Comparison of ENCODE assay signal across 12 cellular contexts in the genomic region with DNA sequence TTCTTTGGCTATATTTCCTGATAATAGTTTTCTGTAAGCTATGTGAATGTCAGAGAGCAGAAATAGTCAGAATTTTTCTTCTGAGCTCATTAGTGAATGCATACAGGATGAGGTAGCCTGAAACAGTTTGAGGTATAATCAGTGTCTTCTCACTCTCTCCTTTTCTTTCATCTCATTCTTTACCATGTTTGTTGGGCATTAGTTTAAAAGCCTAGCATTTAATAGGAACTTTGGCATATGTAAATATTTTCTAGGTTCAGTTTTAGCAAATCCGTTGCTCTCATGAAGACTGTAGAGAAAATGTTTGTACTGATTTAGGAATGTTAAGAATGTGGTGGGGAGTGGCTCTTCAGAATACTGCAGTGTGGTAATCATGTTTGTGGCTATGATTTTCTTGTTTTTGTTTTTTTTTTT.
DNase-seq lines count a peak whose midpoint lies in the region; ATAC-seq and TF ChIP-seq lines count a peak whose summit lies in the region.
"Had no signal": no experiment of that assay in that cellular context is flagged by ENCODE, and none has a peak within 500 bp of the region (broad histone marks: within the 10 kb centered on the region; RNA-seq: fewer than 3 reads in every experiment).

No MANE protein-coding gene starts in this region.

- peaks cover 3% of the 10 kb centered on the region for H3K4me1 ChIP-seq in right cardiac atrium (ENCODE audit: control insufficient read depth, insufficient read depth, low read length)
- peaks cover 19% of the 10 kb centered on the region for H3K4me1 ChIP-seq in mammary epithelial cell (ENCODE audit: insufficient read depth, low read length)
- H3K4me1 ChIP-seq in upper lobe of left lung = peaks cover 5 to 12% (median 10%) of the 10 kb centered on the region in 4 donors
- H3K4me1 ChIP-seq: neural progenitor cell had no signal

- TF ChIP-seq POLR2A in upper lobe of left lung (IDR thresholded peaks at IDR 0.05) = no peak

- TSS peak; percentile 61 for BruUV-seq in mammary epithelial cell (replicated peaks; lab: Mats Ljungman, UMichigan)

- 33% methylated on average over 1 of the region's 1 CpG for WGBS in right cardiac atrium
- WGBS in mammary epithelial cell (ENCODE audit: low coverage, missing lambda C conversion rate) = 0% methylated on average over 1 of the region's 1 CpG
- WGBS in upper lobe of left lung, 2 donors = 21 to 31% methylated on average over 1 of the region's 1 CpG

- H3K36me3 ChIP-seq in mammary epithelial cell (ENCODE audit: insufficient read depth, low read length) (no peaks in the 10 kb centered on the region), kidney epithelial cell (ENCODE audit: control insufficient read depth, insufficient read depth, low read length) (no peaks in the 10 kb centered on the region), upper lobe of left lung (no peaks in the 10 kb centered on the region)
- H3K36me3 ChIP-seq: heart right ventricle, neural progenitor cell had no signal

- H3K9me3 ChIP-seq in right cardiac atrium (ENCODE audit: control insufficient read depth, low read length) (no peaks in the 10 kb centered on the region), mammary epithelial cell (replicated peaks; ENCODE audit: insufficient read depth, low read length) (no peaks in the 10 kb centered on the region), upper lobe of left lung (no peaks in the 10 kb centered on the region)
- H3K9me3 ChIP-seq: heart right ventricle had no signal

- H3K27ac ChIP-seq in right cardiac atrium (ENCODE audit: low read length) = no peak overlapping the region
- H3K27ac ChIP-seq in mammary epithelial cell (ENCODE audit: insufficient read depth, low read depth, low read length) = peak overlapping the region; percentile 76
- H3K27ac ChIP-seq in upper lobe of left lung = peak overlapping the region in 3 of 4 donors; percentile 2 to 32 (median 9)
- H3K27ac ChIP-seq: heart right ventricle, neural progenitor cell had no signal

- DNase-seq in Right ventricle myocardium superior (no peak), right cardiac atrium (no peak), mammary epithelial cell (peak; percentile 11), kidney epithelial cell (ENCODE audit: low read depth) (peak; percentile 45), upper lobe of left lung (no peak), NCI-H82 (lab: John Stamatoyannopoulos, UW) (no peak), 8988T (no peak), anterior cingulate cortex (lab: John Stamatoyannopoulos, UW) (no peak)
- DNase-seq: activated CD4-positive, alpha-beta memory T cell treated with anti-CD3 and anti-CD28 coated beads, Interleukin-2, amount 10 ng/mL, durations not matched to agents 7 days and 5 days; activated naive CD8-positive, alpha-beta T cell treated with anti-CD3 and anti-CD28 coated beads, Interleukin-2, amount 50 U/mL, for 24 hours; heart right ventricle had no signal

- H3K4me3 ChIP-seq in right cardiac atrium (ENCODE audit: low read length) (no peak overlapping the region), mammary epithelial cell (replicated peaks in 1 of 3; ENCODE audit: insufficient read depth in 1 of 3, low read depth in 2 of 3, low read length in 3 of 3) (no peak overlapping the region), kidney epithelial cell (ENCODE audit: low read depth, low read length) (no peak overlapping the region), upper lobe of left lung (no peak overlapping the region)
- H3K4me3 ChIP-seq: heart right ventricle, neural progenitor cell had no signal

- TF ChIP-seq EP300 in upper lobe of left lung (IDR thresholded peaks at IDR 0.05) = no peak

- H3K27me3 ChIP-seq in right cardiac atrium (ENCODE audit: control insufficient read depth, insufficient read depth) (no peaks in the 10 kb centered on the region), mammary epithelial cell (ENCODE audit: insufficient read depth, low read length) (no peaks in the 10 kb centered on the region), kidney epithelial cell (ENCODE audit: control insufficient read depth, insufficient read depth, low read length) (no peaks in the 10 kb centered on the region), upper lobe of left lung (no peaks in the 10 kb centered on the region)
- H3K27me3 ChIP-seq: heart right ventricle, neural progenitor cell had no signal

- H4K20me1 ChIP-seq in mammary epithelial cell (ENCODE audit: insufficient read depth, low read length) = no peaks in the 10 kb centered on the region

- peak overlapping the region; percentile 37 for H3K9ac ChIP-seq in mammary epithelial cell (ENCODE audit: insufficient read depth, low read length)
- H3K9ac ChIP-seq: neural progenitor cell had no signal

- H3K4me2 ChIP-seq in mammary epithelial cell (ENCODE audit: insufficient read depth, low read depth, low read length) = peak overlapping the region; percentile 45
- H3K4me2 ChIP-seq: neural progenitor cell had no signal

- no peaks in the 10 kb centered on the region for H3K79me2 ChIP-seq in mammary epithelial cell (ENCODE audit: insufficient read depth, low read length)

- intact Hi-C loops in Right ventricle myocardium superior (cut with DNase I) = no loop called here
- intact Hi-C loops in right cardiac atrium (cut with DNase I) = no loop called here
- intact Hi-C loops in mammary epithelial cell (cut with micrococcal nuclease) = loop anchor here (10.0 kb wide), 1 partner anchor 120 kb away; a partner anchor contains a TSS

- no peak for TF ChIP-seq CTCF in mammary epithelial cell (conservative IDR thresholded peaks at IDR 0.05 in 1 of 2, IDR thresholded peaks at IDR 0.05 in 1 of 2; ENCODE audit: extremely low read depth in 1 of 2, insufficient read depth in 1 of 2, low read depth in 1 of 2, low read length in 2 of 2)
- no peak for TF ChIP-seq CTCF in kidney epithelial cell (IDR thresholded peaks at IDR 0.05; ENCODE audit: insufficient read depth, low read length, poor library complexity, severe bottlenecking)
- no peak for TF ChIP-seq CTCF in upper lobe of left lung (IDR thresholded peaks at IDR 0.05)

- in situ Hi-C loops in mammary epithelial cell (cut with MboI; ENCODE audit: low sequenced_read_pairs in 2 of 2) = no loop called here

- peak overlapping the region; percentile 72 for H2AFZ ChIP-seq in mammary epithelial cell (ENCODE audit: low read depth, low read length)
- H2AFZ ChIP-seq: neural progenitor cell had no signal

- ATAC-seq in Right ventricle myocardium superior (ENCODE audit: poor library complexity) (peak; percentile 51), right cardiac atrium (no peak), upper lobe of left lung (ENCODE audit: low FRiP score in 2 of 2) (peak; percentile 75 to 84)
- ATAC-seq: activated naive CD8-positive, alpha-beta T cell treated with anti-CD3 and anti-CD28 coated beads, Interleukin-2, amount 50 U/mL, for 24 hours had no signal

- CTCF ChIA-PET in mammary epithelial cell (lab: Charles Lee; ENCODE audit: low non-redundant PET) = no interaction called here

- dilution Hi-C loops in mammary epithelial cell (cut with HindIII; ENCODE audit: low sequenced_read_pairs) = no loop called here

Comparison
In these comparisons a context has a peak if more than half of its experiments do, and no peak if none do; other contexts are left out.
1. ATAC-seq: peak in Right ventricle myocardium superior (single experiment) and upper lobe of left lung (2 of 2); none in right cardiac atrium (0 of 2).
2. DNase-seq: peak in mammary epithelial cell (single experiment) and kidney epithelial cell (single experiment); none in Right ventricle myocardium superior (single experiment), right cardiac atrium (0 of 3), upper lobe of left lung (0 of 2), NCI-H82 (single experiment), 8988T (single experiment) and anterior cingulate cortex (0 of 58).